15 cellular contexts compared by ENCODE assay signal in the genomic region with DNA sequence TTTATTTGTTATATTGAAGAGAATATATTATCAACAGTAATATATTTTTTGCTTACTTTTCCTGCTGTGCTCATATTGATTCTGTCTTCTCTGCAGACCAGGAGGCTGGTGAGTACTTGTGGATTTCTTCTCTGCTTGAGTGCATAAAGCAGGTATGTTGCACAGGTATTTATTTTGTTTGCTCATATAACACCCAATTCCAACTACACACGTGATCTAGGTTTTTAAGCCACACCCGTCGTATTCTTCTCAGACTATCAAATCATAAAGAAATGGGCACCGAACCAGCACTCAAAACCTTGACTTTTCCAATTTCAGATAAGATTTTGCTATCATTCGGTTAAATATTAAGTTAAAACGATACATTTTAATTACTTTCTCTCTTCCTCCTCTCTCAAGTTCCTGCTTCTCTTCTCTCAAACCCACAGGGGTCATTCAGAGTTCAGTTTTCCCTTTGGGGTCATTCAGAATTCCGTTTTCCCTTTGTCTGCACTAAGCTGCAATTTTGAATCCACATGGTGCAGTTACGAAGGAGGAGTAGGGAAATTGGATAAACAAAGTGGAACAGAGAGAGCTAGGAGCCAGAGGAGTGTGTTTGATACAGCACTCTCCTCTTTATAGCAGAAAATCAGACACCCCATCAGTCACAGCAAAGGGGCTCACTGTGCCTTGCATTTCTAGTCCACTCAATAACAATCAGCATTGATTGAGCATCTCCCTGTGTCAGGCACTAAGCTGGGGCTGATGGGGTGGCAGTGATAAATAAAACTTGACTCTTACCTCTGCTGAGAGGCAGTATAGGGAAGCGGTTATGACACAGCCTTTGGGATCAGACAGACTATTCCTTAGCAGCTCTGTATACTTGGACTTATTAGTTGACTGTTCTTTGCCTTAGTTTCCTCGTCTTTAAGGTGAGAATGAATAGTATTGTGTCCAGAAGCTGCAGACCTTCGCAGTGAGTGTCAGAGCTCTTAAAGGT. TPM values are rescaled to one million over a fixed set of nuclear protein-coding genes. Genes with fewer than 3 reads are reported as not detected.
DNase-seq lines count a peak whose midpoint lies in the region; ATAC-seq and TF ChIP-seq lines count a peak whose summit lies in the region.
"Had no signal": no experiment of that assay in that cellular context is flagged by ENCODE, and none has a peak within 500 bp of the region (broad histone marks: within the 10 kb centered on the region; RNA-seq: fewer than 3 reads in every experiment).

A gene (minus strand): TSS at position 145 of the 979 bp plus-strand sequence. CDS start 71 bp downstream, at position 74.

- H3K9ac ChIP-seq in BLaER1 treated with 17β-estradiol and CSF1 and Interleukin-3, amounts not matched to agents 10 nM and 100 nM, result no peak within 1 kb of the TSS

- H3K9me3 Mint-ChIP-seq in activated T-helper 17 cell treated with anti-CD3 and anti-CD28 coated beads, Interleukin-2, amount 50 U/mL, for 72 hours, result peaks cover 3% of the 10 kb centered on the region
- peaks cover 7% of the 10 kb centered on the region for H3K9me3 Mint-ChIP-seq in activated T-cell treated with anti-CD3 and anti-CD28 coated beads, Interleukin-2, amount 50 U/mL, for 24 hours
- H3K9me3 Mint-ChIP-seq: activated T-cell treated with anti-CD3 and anti-CD28 coated beads, Interleukin-2, amount 50 U/mL, for 4 hours had no signal

- H3K36me3 Mint-ChIP-seq in activated T-helper 17 cell treated with anti-CD3 and anti-CD28 coated beads, Interleukin-2, amount 50 U/mL, for 72 hours (ENCODE audit: low read depth), result no peaks in the 10 kb centered on the region
- H3K36me3 Mint-ChIP-seq in activated T-cell treated with anti-CD3 and anti-CD28 coated beads, Interleukin-2, amount 50 U/mL, for 24 hours (ENCODE audit: low read depth), result no peaks in the 10 kb centered on the region

- CTCF ChIA-PET in A673 (lab: Charles Lee), result no interaction called here

- DNase-seq in Peyer's patch (no peak), heart right ventricle (peak in 1 of 2 donors; percentile 23), ovary (no peak), A673 (ENCODE audit: low spot score) (no peak), suprapubic skin (ENCODE audit: low spot score in 2 of 2) (no peak)
- no peak for DNase-seq in activated T-cell treated with anti-CD3 and anti-CD28 coated beads, Interleukin-2, amount 50 U/mL, for 24 hours
- DNase-seq: activated CD4-positive, CD25-positive, alpha-beta regulatory T cell; activated T-cell treated with anti-CD3 and anti-CD28 coated beads, Interleukin-2, amount 50 U/mL, for 4 hours; DMS153; NCI-H1105 treated with DMSO at 0.1 percent for 48 hours; NCI-H748 treated with DMSO at 0.1 percent for 48 hours had no signal

- no peak within 1 kb of the TSS for H3K4me3 ChIP-seq in BLaER1 treated with 17β-estradiol and CSF1 and Interleukin-3, amounts not matched to agents 10 nM and 100 nM
- H3K4me3 ChIP-seq in Peyer's patch (peak within 1 kb of the TSS in 3 of 4 donors; percentile 10 to 36 (median 29)), heart right ventricle (peak within 1 kb of the TSS in 6 of 10 donors; percentile 1 to 36 (median 20)), ovary (peak within 1 kb of the TSS; percentile 0), A673 (ENCODE audit: low read depth, low read length, poor library complexity, severe bottlenecking) (no peak within 1 kb of the TSS), suprapubic skin (no peak within 1 kb of the TSS)

- peak within 1 kb of the TSS in 7 of 11 experiments; percentile 13 to 37 (median 26); a peak in 8 of 22 replicates for H3K4me2 ChIP-seq in BLaER1 treated with 17β-estradiol and CSF1 and Interleukin-3, amounts not matched to agents 10 nM and 100 nM

- H3K27me3 Mint-ChIP-seq in activated T-helper 17 cell treated with anti-CD3 and anti-CD28 coated beads, Interleukin-2, amount 50 U/mL, for 72 hours, result peaks cover 3% of the 10 kb centered on the region
- peaks cover 26% of the 10 kb centered on the region for H3K27me3 Mint-ChIP-seq in activated T-cell treated with anti-CD3 and anti-CD28 coated beads, Interleukin-2, amount 50 U/mL, for 24 hours

- POLR2A ChIA-PET in A673 (lab: Charles Lee; ENCODE audit: low non-redundant PET), result no interaction called here

- no peak within 1 kb of the TSS for H3K4me3 Mint-ChIP-seq in activated T-helper 17 cell treated with anti-CD3 and anti-CD28 coated beads, Interleukin-2, amount 50 U/mL, for 72 hours
- H3K4me3 Mint-ChIP-seq in activated T-cell treated with anti-CD3 and anti-CD28 coated beads, Interleukin-2, amount 50 U/mL, for 24 hours, result no peak within 1 kb of the TSS
- H3K4me3 Mint-ChIP-seq: activated T-cell treated with anti-CD3 and anti-CD28 coated beads, Interleukin-2, amount 50 U/mL, for 4 hours had no signal

- no peaks in the 10 kb centered on the region for H3K27me3 ChIP-seq in BLaER1 treated with 17β-estradiol and CSF1 and Interleukin-3, amounts not matched to agents 10 nM and 100 nM
- no peaks in the 10 kb centered on the region for H3K27me3 ChIP-seq in Peyer's patch
- H3K27me3 ChIP-seq in heart right ventricle, result no peaks in the 10 kb centered on the region
- H3K27me3 ChIP-seq in ovary, result no peaks in the 10 kb centered on the region
- no peaks in the 10 kb centered on the region for H3K27me3 ChIP-seq in A673 (replicated peaks; ENCODE audit: insufficient read depth, low read depth, low read length, poor library complexity)
- no peaks in the 10 kb centered on the region for H3K27me3 ChIP-seq in suprapubic skin

- no peaks in the 10 kb centered on the region for H3K36me3 ChIP-seq in BLaER1 treated with 17β-estradiol and CSF1 and Interleukin-3, amounts not matched to agents 10 nM and 100 nM
- H3K36me3 ChIP-seq in Peyer's patch (no peaks in the 10 kb centered on the region), heart right ventricle (no peaks in the 10 kb centered on the region), ovary (no peaks in the 10 kb centered on the region), A673 (ENCODE audit: insufficient read depth, low read length, poor library complexity, severe bottlenecking) (no peaks in the 10 kb centered on the region), suprapubic skin (no peaks in the 10 kb centered on the region)

- H3K27ac Mint-ChIP-seq in activated T-helper 17 cell treated with anti-CD3 and anti-CD28 coated beads, Interleukin-2, amount 50 U/mL, for 72 hours, result no peak within 1 kb of the TSS
- H3K27ac Mint-ChIP-seq in activated T-cell treated with anti-CD3 and anti-CD28 coated beads, Interleukin-2, amount 50 U/mL, for 24 hours, result no peak within 1 kb of the TSS

- no TSS peak for BruUV-seq in A673 (replicated peaks; lab: Mats Ljungman, UMichigan)

- intact Hi-C loops in heart right ventricle (cut with DNase I), result no loop called here
- intact Hi-C loops in ovary (cut with DNase I), result no loop called here
- intact Hi-C loops in A673 (cut with micrococcal nuclease; ENCODE audit: unreplicated experiment), result no loop called here

- no peaks in the 10 kb centered on the region for H3K4me1 Mint-ChIP-seq in activated T-helper 17 cell treated with anti-CD3 and anti-CD28 coated beads, Interleukin-2, amount 50 U/mL, for 72 hours
- peaks cover 9% of the 10 kb centered on the region for H3K4me1 Mint-ChIP-seq in activated T-cell treated with anti-CD3 and anti-CD28 coated beads, Interleukin-2, amount 50 U/mL, for 24 hours (ENCODE audit: low read depth)

- TF ChIP-seq EP300 in ovary (IDR thresholded peaks at IDR 0.05) (no peak), suprapubic skin (IDR thresholded peaks at IDR 0.05) (no peak)

- H4K20me1 ChIP-seq in BLaER1 treated with 17β-estradiol and CSF1 and Interleukin-3, amounts not matched to agents 10 nM and 100 nM, result no peaks in the 10 kb centered on the region

- WGBS in heart right ventricle, 2 donors, result 53 to 58% methylated on average over 11 of the region's 11 CpGs
- WGBS in ovary, 3 donors, result 32 to 35% (median 34%) methylated on average over 11 of the region's 11 CpGs
- WGBS in suprapubic skin, result 64% methylated on average over 11 of the region's 11 CpGs

- TF ChIP-seq CTCF in Peyer's patch (IDR thresholded peaks at IDR 0.05) (no peak), heart right ventricle (IDR thresholded peaks at IDR 0.05) (no peak), ovary (IDR thresholded peaks at IDR 0.05) (no peak), A673 (conservative IDR thresholded peaks at IDR 0.05; ENCODE audit: low read depth, low read length) (no peak), suprapubic skin (IDR thresholded peaks at IDR 0.05) (no peak)

- ATAC-seq in heart right ventricle, result peak in 7 of 8 donors; percentile 35 to 77 (median 59)
- no peak for ATAC-seq in activated T-helper 17 cell treated with anti-CD3 and anti-CD28 coated beads, Interleukin-2, amount 50 U/mL, for 72 hours (replicated peaks)
- ATAC-seq: activated T-cell treated with anti-CD3 and anti-CD28 coated beads, Interleukin-2, amount 50 U/mL, for 4 hours had no signal

- H3K27ac ChIP-seq in BLaER1 treated with 17β-estradiol and CSF1 and Interleukin-3, amounts not matched to agents 10 nM and 100 nM, result no peak within 1 kb of the TSS
- H3K27ac ChIP-seq in Peyer's patch (peak within 1 kb of the TSS in 2 of 4 donors; percentile 27 to 36), heart right ventricle (peak within 1 kb of the TSS in 4 of 10 donors; percentile 11 to 47 (median 32)), ovary (peak within 1 kb of the TSS in 1 of 2 donors; percentile 18), A673 (ENCODE audit: low read depth, low read length, poor library complexity, severe bottlenecking) (no peak within 1 kb of the TSS), suprapubic skin (no peak within 1 kb of the TSS)

- peaks cover 0 to 22% (median 16%) of the 10 kb centered on the region in 11 experiments; a peak in 20 of 22 replicates for H3K9me3 ChIP-seq in BLaER1 treated with 17β-estradiol and CSF1 and Interleukin-3, amounts not matched to agents 10 nM and 100 nM (replicated peaks in 1 of 11)
- H3K9me3 ChIP-seq in Peyer's patch (no peaks in the 10 kb centered on the region), heart right ventricle (peaks cover 0 to 9% (median 0%) of the 10 kb centered on the region in 11 donors), ovary (no peaks in the 10 kb centered on the region), A673 (ENCODE audit: low read depth, low read length, poor library complexity, severe bottlenecking) (no peaks in the 10 kb centered on the region), suprapubic skin (no peaks in the 10 kb centered on the region)

- TF ChIP-seq POLR2A in Peyer's patch (IDR thresholded peaks at IDR 0.05) (peak in 1 of 2 donors; percentile 14), ovary (IDR thresholded peaks at IDR 0.05) (no peak), suprapubic skin (IDR thresholded peaks at IDR 0.05) (no peak)

- peaks cover 0 to 8% (median 3%) of the 10 kb centered on the region in 10 experiments; a peak in 9 of 20 replicates for H3K4me1 ChIP-seq in BLaER1 treated with 17β-estradiol and CSF1 and Interleukin-3, amounts not matched to agents 10 nM and 100 nM
- no peaks in the 10 kb centered on the region for H3K4me1 ChIP-seq in Peyer's patch
- H3K4me1 ChIP-seq in heart right ventricle, result peaks cover 0 to 6% (median 0%) of the 10 kb centered on the region in 9 donors
- H3K4me1 ChIP-seq in ovary (ENCODE audit: insufficient read depth), result peaks cover 8% of the 10 kb centered on the region
- no peaks in the 10 kb centered on the region for H3K4me1 ChIP-seq in A673 (ENCODE audit: insufficient read depth, low read length, poor library complexity, severe bottlenecking)
- no peaks in the 10 kb centered on the region for H3K4me1 ChIP-seq in suprapubic skin

RNA-seq across cellular contexts. Expression of the gene that starts here (rescaled TPM):
- total RNA-seq in Peyer's patch, result 100 to 1,000 TPM in 1 of 4 donors, 10 to 100 TPM in 3; 62.7 to 129 (median 87.7) TPM
- total RNA-seq in heart right ventricle, result 1 to 10 TPM in 9 of 10 donors, under 1 TPM in 1; 0.85 to 8.6 (median 2.1) TPM
- polyA plus RNA-seq in heart right ventricle, result 1 to 10 TPM; 1.6 to 8.3 TPM
- 10 to 100 TPM in 1 of 7 donors, 1 to 10 TPM in 6; 1.5 to 21.6 (median 7.0) TPM for total RNA-seq in ovary
- polyA plus RNA-seq in ovary, result 1 to 10 TPM; 4.9 to 8.6 TPM
- not detected in 2 replicates for total RNA-seq in A673 (2021)
- not detected for total RNA-seq in activated T-helper 17 cell treated with anti-CD3 and anti-CD28 coated beads, Interleukin-2, amount 50 U/mL, for 72 hours
- 1 to 10 TPM in 1 of 4 donors, under 1 TPM in 2, not detected in 1; 0.36 to 1.6 (median 0.64) TPM for total RNA-seq in suprapubic skin
- total RNA-seq: mononuclear cell, SK-MEL-5 had no signal

Comparison
In these comparisons a context has a peak if more than half of its experiments do, and no peak if none do; other contexts are left out.
1. H3K4me3 ChIP-seq: peak in Peyer's patch (3 of 4), heart right ventricle (6 of 10) and ovary (single experiment); none in BLaER1 treated with 17β-estradiol and CSF1 and Interleukin-3, amounts not matched to agents 10 nM and 100 nM (0 of 10), A673 (single experiment) and suprapubic skin (single experiment).